Comparison of ENCODE assay signal across 1 cellular context in the genomic region with DNA sequence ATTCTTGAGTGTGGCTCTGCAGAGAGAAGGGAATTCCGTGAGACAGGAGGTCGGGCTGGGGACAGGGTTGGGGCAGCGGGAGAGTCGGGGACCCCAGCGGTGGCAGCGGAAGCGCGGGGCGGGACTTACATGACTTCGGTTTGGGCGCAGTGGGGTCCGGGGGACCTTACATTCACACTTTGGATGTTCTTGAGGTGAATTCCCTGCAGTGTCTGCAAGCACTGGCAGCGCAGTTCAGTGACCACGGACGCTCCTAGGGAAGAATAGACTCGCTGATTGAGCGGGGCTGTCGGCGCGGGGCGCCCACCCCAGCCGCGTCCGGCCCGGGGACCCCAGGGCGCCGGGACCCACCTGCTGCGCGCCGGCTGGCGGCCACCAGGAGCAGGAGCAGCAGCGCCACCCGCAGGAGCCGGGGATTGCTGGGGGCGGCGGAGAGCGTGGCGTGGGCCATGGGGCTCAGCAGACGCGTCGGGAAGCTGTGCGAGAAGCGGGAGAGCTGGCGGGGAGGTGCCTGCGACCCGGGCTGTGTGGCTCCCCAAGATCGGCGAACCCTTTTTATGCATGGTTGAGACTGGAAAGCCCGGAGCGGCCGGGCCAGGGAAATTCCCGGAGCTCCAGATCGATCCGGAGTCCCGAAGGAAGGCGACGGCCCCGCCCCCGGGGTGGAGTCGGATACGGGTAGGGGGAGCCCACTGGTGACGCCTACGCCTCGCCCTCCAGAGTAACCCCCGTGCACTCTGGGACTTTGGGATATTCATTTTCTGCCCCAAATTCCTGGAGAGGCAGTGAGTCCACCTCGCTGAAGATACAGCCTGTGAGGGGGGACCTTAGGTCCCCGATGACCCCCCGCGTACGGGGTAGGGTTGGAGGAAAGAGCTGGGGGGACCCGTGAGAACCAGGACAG.
A peak's percentile ranks its signal among the peaks of the same experiment; 100 is the strongest.
TF ChIP-seq lines count a peak whose summit lies in the region.

A gene (minus strand): TSS at position 529 of the 904 bp plus-strand sequence. CDS start 78 bp downstream, at position 451.

TF ChIP-seq in K562, 482 proteins besides CTCF, POLR2A, EP300 and RAD21 (continued from another document and continues in another):
- TF ChIP-seq, protein P1, sequence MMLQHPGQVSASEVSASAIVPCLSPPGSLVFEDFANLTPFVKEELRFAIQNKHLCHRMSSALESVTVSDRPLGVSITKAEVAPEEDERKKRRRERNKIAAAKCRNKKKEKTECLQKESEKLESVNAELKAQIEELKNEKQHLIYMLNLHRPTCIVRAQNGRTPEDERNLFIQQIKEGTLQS (IDR thresholded peaks at IDR 0.05): no peak
- TF ChIP-seq, protein P1 (CRISPR knock-in tag; conservative IDR thresholded peaks at IDR 0.05): no peak; the same call in 1 of the 2 replicates
- TF ChIP-seq RBM14 (IDR thresholded peaks at IDR 0.05; ENCODE audit: borderline replicate concordance, insufficient read depth, low read depth, low read length): no peak
- TF ChIP-seq, protein P2, sequence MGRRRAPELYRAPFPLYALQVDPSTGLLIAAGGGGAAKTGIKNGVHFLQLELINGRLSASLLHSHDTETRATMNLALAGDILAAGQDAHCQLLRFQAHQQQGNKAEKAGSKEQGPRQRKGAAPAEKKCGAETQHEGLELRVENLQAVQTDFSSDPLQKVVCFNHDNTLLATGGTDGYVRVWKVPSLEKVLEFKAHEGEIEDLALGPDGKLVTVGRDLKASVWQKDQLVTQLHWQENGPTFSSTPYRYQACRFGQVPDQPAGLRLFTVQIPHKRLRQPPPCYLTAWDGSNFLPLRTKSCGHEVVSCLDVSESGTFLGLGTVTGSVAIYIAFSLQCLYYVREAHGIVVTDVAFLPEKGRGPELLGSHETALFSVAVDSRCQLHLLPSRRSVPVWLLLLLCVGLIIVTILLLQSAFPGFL (CRISPR knock-in tag; IDR thresholded peaks at IDR 0.05): no peak
- TF ChIP-seq NFE2L1 (tag; IDR thresholded peaks at IDR 0.05; ENCODE audit: borderline replicate concordance, low read depth): no peak
- peak in 1 of 2 experiments; percentile 49; a peak in 1 of 4 replicates for TF ChIP-seq HDAC1 (IDR thresholded peaks at IDR 0.05)
- no peak for TF ChIP-seq ZC3H8 (IDR thresholded peaks at IDR 0.05)
- TF ChIP-seq, protein P3, sequence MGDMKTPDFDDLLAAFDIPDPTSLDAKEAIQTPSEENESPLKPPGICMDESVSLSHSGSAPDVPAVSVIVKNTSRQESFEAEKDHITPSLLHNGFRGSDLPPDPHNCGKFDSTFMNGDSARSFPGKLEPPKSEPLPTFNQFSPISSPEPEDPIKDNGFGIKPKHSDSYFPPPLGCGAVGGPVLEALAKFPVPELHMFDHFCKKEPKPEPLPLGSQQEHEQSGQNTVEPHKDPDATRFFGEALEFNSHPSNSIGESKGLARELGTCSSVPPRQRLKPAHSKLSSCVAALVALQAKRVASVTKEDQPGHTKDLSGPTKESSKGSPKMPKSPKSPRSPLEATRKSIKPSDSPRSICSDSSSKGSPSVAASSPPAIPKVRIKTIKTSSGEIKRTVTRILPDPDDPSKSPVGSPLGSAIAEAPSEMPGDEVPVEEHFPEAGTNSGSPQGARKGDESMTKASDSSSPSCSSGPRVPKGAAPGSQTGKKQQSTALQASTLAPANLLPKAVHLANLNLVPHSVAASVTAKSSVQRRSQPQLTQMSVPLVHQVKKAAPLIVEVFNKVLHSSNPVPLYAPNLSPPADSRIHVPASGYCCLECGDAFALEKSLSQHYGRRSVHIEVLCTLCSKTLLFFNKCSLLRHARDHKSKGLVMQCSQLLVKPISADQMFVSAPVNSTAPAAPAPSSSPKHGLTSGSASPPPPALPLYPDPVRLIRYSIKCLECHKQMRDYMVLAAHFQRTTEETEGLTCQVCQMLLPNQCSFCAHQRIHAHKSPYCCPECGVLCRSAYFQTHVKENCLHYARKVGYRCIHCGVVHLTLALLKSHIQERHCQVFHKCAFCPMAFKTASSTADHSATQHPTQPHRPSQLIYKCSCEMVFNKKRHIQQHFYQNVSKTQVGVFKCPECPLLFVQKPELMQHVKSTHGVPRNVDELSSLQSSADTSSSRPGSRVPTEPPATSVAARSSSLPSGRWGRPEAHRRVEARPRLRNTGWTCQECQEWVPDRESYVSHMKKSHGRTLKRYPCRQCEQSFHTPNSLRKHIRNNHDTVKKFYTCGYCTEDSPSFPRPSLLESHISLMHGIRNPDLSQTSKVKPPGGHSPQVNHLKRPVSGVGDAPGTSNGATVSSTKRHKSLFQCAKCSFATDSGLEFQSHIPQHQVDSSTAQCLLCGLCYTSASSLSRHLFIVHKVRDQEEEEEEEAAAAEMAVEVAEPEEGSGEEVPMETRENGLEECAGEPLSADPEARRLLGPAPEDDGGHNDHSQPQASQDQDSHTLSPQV (IDR thresholded peaks at IDR 0.05): peak; percentile 54
- TF ChIP-seq ZNF75A (CRISPR knock-in tag; IDR thresholded peaks at IDR 0.05): no peak
- TF ChIP-seq, protein P4, sequence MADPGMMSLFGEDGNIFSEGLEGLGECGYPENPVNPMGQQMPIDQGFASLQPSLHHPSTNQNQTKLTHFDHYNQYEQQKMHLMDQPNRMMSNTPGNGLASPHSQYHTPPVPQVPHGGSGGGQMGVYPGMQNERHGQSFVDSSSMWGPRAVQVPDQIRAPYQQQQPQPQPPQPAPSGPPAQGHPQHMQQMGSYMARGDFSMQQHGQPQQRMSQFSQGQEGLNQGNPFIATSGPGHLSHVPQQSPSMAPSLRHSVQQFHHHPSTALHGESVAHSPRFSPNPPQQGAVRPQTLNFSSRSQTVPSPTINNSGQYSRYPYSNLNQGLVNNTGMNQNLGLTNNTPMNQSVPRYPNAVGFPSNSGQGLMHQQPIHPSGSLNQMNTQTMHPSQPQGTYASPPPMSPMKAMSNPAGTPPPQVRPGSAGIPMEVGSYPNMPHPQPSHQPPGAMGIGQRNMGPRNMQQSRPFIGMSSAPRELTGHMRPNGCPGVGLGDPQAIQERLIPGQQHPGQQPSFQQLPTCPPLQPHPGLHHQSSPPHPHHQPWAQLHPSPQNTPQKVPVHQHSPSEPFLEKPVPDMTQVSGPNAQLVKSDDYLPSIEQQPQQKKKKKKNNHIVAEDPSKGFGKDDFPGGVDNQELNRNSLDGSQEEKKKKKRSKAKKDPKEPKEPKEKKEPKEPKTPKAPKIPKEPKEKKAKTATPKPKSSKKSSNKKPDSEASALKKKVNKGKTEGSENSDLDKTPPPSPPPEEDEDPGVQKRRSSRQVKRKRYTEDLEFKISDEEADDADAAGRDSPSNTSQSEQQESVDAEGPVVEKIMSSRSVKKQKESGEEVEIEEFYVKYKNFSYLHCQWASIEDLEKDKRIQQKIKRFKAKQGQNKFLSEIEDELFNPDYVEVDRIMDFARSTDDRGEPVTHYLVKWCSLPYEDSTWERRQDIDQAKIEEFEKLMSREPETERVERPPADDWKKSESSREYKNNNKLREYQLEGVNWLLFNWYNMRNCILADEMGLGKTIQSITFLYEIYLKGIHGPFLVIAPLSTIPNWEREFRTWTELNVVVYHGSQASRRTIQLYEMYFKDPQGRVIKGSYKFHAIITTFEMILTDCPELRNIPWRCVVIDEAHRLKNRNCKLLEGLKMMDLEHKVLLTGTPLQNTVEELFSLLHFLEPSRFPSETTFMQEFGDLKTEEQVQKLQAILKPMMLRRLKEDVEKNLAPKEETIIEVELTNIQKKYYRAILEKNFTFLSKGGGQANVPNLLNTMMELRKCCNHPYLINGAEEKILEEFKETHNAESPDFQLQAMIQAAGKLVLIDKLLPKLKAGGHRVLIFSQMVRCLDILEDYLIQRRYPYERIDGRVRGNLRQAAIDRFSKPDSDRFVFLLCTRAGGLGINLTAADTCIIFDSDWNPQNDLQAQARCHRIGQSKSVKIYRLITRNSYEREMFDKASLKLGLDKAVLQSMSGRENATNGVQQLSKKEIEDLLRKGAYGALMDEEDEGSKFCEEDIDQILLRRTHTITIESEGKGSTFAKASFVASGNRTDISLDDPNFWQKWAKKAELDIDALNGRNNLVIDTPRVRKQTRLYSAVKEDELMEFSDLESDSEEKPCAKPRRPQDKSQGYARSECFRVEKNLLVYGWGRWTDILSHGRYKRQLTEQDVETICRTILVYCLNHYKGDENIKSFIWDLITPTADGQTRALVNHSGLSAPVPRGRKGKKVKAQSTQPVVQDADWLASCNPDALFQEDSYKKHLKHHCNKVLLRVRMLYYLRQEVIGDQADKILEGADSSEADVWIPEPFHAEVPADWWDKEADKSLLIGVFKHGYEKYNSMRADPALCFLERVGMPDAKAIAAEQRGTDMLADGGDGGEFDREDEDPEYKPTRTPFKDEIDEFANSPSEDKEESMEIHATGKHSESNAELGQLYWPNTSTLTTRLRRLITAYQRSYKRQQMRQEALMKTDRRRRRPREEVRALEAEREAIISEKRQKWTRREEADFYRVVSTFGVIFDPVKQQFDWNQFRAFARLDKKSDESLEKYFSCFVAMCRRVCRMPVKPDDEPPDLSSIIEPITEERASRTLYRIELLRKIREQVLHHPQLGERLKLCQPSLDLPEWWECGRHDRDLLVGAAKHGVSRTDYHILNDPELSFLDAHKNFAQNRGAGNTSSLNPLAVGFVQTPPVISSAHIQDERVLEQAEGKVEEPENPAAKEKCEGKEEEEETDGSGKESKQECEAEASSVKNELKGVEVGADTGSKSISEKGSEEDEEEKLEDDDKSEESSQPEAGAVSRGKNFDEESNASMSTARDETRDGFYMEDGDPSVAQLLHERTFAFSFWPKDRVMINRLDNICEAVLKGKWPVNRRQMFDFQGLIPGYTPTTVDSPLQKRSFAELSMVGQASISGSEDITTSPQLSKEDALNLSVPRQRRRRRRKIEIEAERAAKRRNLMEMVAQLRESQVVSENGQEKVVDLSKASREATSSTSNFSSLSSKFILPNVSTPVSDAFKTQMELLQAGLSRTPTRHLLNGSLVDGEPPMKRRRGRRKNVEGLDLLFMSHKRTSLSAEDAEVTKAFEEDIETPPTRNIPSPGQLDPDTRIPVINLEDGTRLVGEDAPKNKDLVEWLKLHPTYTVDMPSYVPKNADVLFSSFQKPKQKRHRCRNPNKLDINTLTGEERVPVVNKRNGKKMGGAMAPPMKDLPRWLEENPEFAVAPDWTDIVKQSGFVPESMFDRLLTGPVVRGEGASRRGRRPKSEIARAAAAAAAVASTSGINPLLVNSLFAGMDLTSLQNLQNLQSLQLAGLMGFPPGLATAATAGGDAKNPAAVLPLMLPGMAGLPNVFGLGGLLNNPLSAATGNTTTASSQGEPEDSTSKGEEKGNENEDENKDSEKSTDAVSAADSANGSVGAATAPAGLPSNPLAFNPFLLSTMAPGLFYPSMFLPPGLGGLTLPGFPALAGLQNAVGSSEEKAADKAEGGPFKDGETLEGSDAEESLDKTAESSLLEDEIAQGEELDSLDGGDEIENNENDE (IDR thresholded peaks at IDR 0.05; ENCODE audit: low read depth, low read length): no peak
- TF ChIP-seq, protein P5, sequence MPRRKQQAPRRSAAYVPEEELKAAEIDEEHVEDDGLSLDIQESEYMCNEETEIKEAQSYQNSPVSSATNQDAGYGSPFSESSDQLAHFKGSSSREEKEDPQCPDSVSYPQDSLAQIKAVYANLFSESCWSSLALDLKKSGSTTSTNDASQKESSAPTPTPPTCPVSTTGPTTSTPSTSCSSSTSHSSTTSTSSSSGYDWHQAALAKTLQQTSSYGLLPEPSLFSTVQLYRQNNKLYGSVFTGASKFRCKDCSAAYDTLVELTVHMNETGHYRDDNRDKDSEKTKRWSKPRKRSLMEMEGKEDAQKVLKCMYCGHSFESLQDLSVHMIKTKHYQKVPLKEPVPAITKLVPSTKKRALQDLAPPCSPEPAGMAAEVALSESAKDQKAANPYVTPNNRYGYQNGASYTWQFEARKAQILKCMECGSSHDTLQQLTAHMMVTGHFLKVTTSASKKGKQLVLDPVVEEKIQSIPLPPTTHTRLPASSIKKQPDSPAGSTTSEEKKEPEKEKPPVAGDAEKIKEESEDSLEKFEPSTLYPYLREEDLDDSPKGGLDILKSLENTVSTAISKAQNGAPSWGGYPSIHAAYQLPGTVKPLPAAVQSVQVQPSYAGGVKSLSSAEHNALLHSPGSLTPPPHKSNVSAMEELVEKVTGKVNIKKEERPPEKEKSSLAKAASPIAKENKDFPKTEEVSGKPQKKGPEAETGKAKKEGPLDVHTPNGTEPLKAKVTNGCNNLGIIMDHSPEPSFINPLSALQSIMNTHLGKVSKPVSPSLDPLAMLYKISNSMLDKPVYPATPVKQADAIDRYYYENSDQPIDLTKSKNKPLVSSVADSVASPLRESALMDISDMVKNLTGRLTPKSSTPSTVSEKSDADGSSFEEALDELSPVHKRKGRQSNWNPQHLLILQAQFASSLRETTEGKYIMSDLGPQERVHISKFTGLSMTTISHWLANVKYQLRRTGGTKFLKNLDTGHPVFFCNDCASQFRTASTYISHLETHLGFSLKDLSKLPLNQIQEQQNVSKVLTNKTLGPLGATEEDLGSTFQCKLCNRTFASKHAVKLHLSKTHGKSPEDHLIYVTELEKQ (CRISPR knock-in tag; IDR thresholded peaks at IDR 0.05): no peak
- TF ChIP-seq, protein P6, sequence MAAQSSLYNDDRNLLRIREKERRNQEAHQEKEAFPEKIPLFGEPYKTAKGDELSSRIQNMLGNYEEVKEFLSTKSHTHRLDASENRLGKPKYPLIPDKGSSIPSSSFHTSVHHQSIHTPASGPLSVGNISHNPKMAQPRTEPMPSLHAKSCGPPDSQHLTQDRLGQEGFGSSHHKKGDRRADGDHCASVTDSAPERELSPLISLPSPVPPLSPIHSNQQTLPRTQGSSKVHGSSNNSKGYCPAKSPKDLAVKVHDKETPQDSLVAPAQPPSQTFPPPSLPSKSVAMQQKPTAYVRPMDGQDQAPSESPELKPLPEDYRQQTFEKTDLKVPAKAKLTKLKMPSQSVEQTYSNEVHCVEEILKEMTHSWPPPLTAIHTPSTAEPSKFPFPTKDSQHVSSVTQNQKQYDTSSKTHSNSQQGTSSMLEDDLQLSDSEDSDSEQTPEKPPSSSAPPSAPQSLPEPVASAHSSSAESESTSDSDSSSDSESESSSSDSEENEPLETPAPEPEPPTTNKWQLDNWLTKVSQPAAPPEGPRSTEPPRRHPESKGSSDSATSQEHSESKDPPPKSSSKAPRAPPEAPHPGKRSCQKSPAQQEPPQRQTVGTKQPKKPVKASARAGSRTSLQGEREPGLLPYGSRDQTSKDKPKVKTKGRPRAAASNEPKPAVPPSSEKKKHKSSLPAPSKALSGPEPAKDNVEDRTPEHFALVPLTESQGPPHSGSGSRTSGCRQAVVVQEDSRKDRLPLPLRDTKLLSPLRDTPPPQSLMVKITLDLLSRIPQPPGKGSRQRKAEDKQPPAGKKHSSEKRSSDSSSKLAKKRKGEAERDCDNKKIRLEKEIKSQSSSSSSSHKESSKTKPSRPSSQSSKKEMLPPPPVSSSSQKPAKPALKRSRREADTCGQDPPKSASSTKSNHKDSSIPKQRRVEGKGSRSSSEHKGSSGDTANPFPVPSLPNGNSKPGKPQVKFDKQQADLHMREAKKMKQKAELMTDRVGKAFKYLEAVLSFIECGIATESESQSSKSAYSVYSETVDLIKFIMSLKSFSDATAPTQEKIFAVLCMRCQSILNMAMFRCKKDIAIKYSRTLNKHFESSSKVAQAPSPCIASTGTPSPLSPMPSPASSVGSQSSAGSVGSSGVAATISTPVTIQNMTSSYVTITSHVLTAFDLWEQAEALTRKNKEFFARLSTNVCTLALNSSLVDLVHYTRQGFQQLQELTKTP (IDR thresholded peaks at IDR 0.05; ENCODE audit: low read depth in 1 of 2, partially characterized antibody in 2 of 2): peak in 1 of 2 experiments; percentile 75
- TF ChIP-seq RBM25 (IDR thresholded peaks at IDR 0.05; ENCODE audit: low read depth, low read length, severe bottlenecking): no peak
